ENCODE assay signal across 2 cellular contexts in the genomic region with DNA sequence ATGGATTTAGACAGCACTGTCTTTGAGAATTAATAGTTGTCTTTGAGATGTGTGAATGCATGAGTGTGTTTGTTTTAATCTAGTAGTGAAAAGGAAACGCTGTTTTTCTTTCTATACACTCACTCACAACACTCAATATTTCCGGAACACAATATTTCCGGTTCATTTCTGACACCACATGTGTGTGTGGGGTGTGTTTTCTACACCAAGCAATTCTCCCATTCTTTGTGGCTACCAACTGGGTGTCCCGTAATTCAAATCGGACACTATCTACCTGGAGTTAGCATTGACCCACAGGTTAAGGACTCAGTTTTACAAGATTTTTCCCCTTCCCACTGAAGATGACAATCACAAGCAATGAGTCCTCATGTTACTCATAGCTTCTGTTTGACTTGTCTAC.
TF ChIP-seq lines count a peak whose summit lies in the region.

No MANE protein-coding gene starts in this region.

TF ChIP-seq in WTC11, 78 proteins besides CTCF, POLR2A, EP300 and RAD21 (continued from another document):
- TF ChIP-seq, protein P1, sequence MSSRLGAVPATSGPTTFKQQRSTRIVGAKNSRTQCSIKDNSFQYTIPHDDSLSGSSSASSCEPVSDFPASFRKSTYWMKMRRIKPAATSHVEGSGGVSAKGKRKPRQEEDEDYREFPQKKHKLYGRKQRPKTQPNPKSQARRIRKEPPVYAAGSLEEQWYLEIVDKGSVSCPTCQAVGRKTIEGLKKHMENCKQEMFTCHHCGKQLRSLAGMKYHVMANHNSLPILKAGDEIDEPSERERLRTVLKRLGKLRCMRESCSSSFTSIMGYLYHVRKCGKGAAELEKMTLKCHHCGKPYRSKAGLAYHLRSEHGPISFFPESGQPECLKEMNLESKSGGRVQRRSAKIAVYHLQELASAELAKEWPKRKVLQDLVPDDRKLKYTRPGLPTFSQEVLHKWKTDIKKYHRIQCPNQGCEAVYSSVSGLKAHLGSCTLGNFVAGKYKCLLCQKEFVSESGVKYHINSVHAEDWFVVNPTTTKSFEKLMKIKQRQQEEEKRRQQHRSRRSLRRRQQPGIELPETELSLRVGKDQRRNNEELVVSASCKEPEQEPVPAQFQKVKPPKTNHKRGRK (CRISPR knock-in tag; IDR thresholded peaks at IDR 0.05; ENCODE audit: borderline replicate concordance): no peak
- TF ChIP-seq, protein P2, sequence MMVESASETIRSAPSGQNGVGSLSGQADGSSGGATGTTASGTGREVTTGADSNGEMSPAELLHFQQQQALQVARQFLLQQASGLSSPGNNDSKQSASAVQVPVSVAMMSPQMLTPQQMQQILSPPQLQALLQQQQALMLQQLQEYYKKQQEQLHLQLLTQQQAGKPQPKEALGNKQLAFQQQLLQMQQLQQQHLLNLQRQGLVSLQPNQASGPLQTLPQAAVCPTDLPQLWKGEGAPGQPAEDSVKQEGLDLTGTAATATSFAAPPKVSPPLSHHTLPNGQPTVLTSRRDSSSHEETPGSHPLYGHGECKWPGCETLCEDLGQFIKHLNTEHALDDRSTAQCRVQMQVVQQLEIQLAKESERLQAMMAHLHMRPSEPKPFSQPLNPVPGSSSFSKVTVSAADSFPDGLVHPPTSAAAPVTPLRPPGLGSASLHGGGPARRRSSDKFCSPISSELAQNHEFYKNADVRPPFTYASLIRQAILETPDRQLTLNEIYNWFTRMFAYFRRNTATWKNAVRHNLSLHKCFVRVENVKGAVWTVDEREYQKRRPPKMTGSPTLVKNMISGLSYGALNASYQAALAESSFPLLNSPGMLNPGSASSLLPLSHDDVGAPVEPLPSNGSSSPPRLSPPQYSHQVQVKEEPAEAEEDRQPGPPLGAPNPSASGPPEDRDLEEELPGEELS (CRISPR knock-in tag; IDR thresholded peaks at IDR 0.05): no peak
- no peak for TF ChIP-seq JUN (CRISPR knock-in tag; IDR thresholded peaks at IDR 0.05)
- no peak for TF ChIP-seq SOX15 (CRISPR knock-in tag; IDR thresholded peaks at IDR 0.05)
- TF ChIP-seq MYBL2 (CRISPR knock-in tag; IDR thresholded peaks at IDR 0.05): no peak
- TF ChIP-seq, protein P3, sequence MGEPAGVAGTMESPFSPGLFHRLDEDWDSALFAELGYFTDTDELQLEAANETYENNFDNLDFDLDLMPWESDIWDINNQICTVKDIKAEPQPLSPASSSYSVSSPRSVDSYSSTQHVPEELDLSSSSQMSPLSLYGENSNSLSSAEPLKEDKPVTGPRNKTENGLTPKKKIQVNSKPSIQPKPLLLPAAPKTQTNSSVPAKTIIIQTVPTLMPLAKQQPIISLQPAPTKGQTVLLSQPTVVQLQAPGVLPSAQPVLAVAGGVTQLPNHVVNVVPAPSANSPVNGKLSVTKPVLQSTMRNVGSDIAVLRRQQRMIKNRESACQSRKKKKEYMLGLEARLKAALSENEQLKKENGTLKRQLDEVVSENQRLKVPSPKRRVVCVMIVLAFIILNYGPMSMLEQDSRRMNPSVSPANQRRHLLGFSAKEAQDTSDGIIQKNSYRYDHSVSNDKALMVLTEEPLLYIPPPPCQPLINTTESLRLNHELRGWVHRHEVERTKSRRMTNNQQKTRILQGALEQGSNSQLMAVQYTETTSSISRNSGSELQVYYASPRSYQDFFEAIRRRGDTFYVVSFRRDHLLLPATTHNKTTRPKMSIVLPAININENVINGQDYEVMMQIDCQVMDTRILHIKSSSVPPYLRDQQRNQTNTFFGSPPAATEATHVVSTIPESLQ (CRISPR knock-in tag; IDR thresholded peaks at IDR 0.05): no peak
- TF ChIP-seq RELA (CRISPR knock-in tag; IDR thresholded peaks at IDR 0.05; ENCODE audit: borderline replicate concordance): no peak
- TF ChIP-seq, protein P4, sequence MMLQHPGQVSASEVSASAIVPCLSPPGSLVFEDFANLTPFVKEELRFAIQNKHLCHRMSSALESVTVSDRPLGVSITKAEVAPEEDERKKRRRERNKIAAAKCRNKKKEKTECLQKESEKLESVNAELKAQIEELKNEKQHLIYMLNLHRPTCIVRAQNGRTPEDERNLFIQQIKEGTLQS (CRISPR knock-in tag; conservative IDR thresholded peaks at IDR 0.05): no peak
- no peak for TF ChIP-seq TCF7 (CRISPR knock-in tag; IDR thresholded peaks at IDR 0.05; ENCODE audit: low read depth)
- TF ChIP-seq OVOL2 (CRISPR knock-in tag; IDR thresholded peaks at IDR 0.05; ENCODE audit: borderline replicate concordance): no peak
- TF ChIP-seq, protein P5, sequence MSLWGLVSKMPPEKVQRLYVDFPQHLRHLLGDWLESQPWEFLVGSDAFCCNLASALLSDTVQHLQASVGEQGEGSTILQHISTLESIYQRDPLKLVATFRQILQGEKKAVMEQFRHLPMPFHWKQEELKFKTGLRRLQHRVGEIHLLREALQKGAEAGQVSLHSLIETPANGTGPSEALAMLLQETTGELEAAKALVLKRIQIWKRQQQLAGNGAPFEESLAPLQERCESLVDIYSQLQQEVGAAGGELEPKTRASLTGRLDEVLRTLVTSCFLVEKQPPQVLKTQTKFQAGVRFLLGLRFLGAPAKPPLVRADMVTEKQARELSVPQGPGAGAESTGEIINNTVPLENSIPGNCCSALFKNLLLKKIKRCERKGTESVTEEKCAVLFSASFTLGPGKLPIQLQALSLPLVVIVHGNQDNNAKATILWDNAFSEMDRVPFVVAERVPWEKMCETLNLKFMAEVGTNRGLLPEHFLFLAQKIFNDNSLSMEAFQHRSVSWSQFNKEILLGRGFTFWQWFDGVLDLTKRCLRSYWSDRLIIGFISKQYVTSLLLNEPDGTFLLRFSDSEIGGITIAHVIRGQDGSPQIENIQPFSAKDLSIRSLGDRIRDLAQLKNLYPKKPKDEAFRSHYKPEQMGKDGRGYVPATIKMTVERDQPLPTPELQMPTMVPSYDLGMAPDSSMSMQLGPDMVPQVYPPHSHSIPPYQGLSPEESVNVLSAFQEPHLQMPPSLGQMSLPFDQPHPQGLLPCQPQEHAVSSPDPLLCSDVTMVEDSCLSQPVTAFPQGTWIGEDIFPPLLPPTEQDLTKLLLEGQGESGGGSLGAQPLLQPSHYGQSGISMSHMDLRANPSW (CRISPR knock-in tag; conservative IDR thresholded peaks at IDR 0.05; ENCODE audit: low read depth): no peak
- TF ChIP-seq, protein P6, sequence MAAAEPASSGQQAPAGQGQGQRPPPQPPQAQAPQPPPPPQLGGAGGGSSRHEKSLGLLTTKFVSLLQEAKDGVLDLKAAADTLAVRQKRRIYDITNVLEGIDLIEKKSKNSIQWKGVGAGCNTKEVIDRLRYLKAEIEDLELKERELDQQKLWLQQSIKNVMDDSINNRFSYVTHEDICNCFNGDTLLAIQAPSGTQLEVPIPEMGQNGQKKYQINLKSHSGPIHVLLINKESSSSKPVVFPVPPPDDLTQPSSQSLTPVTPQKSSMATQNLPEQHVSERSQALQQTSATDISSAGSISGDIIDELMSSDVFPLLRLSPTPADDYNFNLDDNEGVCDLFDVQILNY (CRISPR knock-in tag; IDR thresholded peaks at IDR 0.05): no peak

TF ChIP-seq in endothelial cell of umbilical vein, 7 proteins besides CTCF, POLR2A, EP300 and RAD21 (continued from another document):
- no peak for TF ChIP-seq GATA2 (IDR thresholded peaks at IDR 0.05; ENCODE audit: insufficient read depth, insufficient read length, low read depth, low read length)
- TF ChIP-seq, protein P7, sequence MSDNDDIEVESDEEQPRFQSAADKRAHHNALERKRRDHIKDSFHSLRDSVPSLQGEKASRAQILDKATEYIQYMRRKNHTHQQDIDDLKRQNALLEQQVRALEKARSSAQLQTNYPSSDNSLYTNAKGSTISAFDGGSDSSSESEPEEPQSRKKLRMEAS (IDR thresholded peaks at IDR 0.05; ENCODE audit: insufficient read depth, insufficient read length): no peak
- no peak for TF ChIP-seq FOS (IDR thresholded peaks at IDR 0.05; ENCODE audit: borderline replicate concordance, insufficient read depth, low read length)
- TF ChIP-seq POLR2AphosphoS5 (IDR thresholded peaks at IDR 0.05; ENCODE audit: insufficient read depth, low read depth, low read length): no peak
- no peak for TF ChIP-seq MYC (IDR thresholded peaks at IDR 0.05; ENCODE audit: low read depth, low read length)
